In the genomic region with DNA sequence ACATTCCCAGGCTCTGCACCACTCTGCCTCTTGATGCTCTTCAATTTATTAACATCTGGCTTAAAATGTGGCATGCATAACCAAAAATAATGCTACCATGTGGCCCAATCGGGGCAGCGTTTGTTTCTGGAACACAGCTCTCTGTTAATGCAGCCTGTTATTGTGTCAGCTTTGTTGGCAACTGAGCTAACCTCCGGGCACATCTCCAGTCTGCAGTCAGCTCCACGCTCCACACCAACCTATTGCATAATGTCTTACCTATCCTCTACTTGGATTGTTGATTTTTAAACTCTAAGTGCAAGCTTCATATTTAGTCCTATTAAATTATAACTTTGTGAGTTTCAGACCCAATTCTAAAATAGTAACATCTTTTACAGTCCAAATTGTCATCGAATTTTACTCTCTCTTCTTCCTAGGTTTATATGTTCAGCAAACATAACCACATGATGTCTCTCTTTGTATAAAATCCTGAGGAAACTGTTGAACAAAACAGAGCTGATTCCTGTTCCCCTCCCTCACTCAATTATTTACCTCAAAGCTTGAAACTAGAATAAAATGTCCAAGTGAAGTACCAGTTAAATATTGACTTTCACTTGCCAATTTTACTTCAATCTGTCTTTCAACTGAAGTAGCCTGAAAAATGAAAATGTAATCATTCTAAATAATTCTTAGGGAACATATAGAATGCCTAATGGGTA, we compare ENCODE assay signal across 8 cellular contexts.
DNase-seq lines count a peak whose midpoint lies in the region; ATAC-seq and TF ChIP-seq lines count a peak whose summit lies in the region.

No MANE protein-coding gene starts in this region.

- H3K27me3 Mint-ChIP-seq in nephron (ENCODE audit: low read depth), result no peaks in the 10 kb centered on the region

- H3K36me3 Mint-ChIP-seq in nephron (ENCODE audit: low read depth), result no peaks in the 10 kb centered on the region

- H3K9me3 Mint-ChIP-seq in nephron, result no peaks in the 10 kb centered on the region

- no peak for TF ChIP-seq CTCF in C4-2B (conservative IDR thresholded peaks at IDR 0.05)
- TF ChIP-seq CTCF in epithelial cell of esophagus (IDR thresholded peaks at IDR 0.05; ENCODE audit: insufficient read depth, low read depth, low read length, missing control alignments), result no peak
- no peak for TF ChIP-seq CTCF in nephron (IDR thresholded peaks at IDR 0.05; ENCODE audit: unreplicated experiment in 3 of 3)

- H3K4me3 Mint-ChIP-seq in nephron, result peak overlapping the region in 1 of 3 experiments; percentile 9

- H3K4me3 ChIP-seq in epithelial cell of esophagus (ENCODE audit: low read length), result no peak overlapping the region

- DNase-seq in NCI-H2029 treated with DMSO at 0.1 percent for 48 hours (lab: John Stamatoyannopoulos, UW) (peak; percentile 94), epithelial cell of esophagus (ENCODE audit: low read depth) (peak; percentile 89), NOMO-1 (lab: John Stamatoyannopoulos, UW; ENCODE audit: unreplicated experiment in 2 of 2) (no peak)
- DNase-seq in stimulated activated CD8-positive, alpha-beta memory T cell treated with anti-CD3 and anti-CD28 coated beads, Interleukin-4, amount 100 ng/mL, for 48 hours, result no peak
- no peak for DNase-seq in effector CD4-positive, alpha-beta T cell

- peaks cover 4% of the 10 kb centered on the region for H3K4me1 Mint-ChIP-seq in nephron

- H3K27ac ChIP-seq in C4-2B, result peak overlapping the region; percentile 39; the same call in 1 of the 2 replicates

- peak overlapping the region; percentile 77 to 91 (median 90) for H3K27ac Mint-ChIP-seq in nephron

- ATAC-seq in HG03439 (IDR thresholded peaks at IDR 0.05; ENCODE audit: unreplicated experiment), result no peak

Comparison
In these comparisons a context has a peak if more than half of its experiments do, and no peak if none do; other contexts are left out.
1. DNase-seq: peak in NCI-H2029 treated with DMSO at 0.1 percent for 48 hours (single experiment) and epithelial cell of esophagus (single experiment); none in stimulated activated CD8-positive, alpha-beta memory T cell treated with anti-CD3 and anti-CD28 coated beads, Interleukin-4, amount 100 ng/mL, for 48 hours (single experiment), effector CD4-positive, alpha-beta T cell (single experiment) and NOMO-1 (0 of 2).